Comparison of ENCODE assay signal across 8 cellular contexts in genomic region chr7:97927797-97928748, GRCh38. TPM values are rescaled to one million over a fixed set of nuclear protein-coding genes. Genes with fewer than 3 reads are reported as not detected.
A peak's percentile ranks its signal among the peaks of the same experiment; 100 is the strongest.
DNase-seq lines count a peak whose midpoint lies in the region; ATAC-seq and TF ChIP-seq lines count a peak whose summit lies in the region.
"Not testable (repeated sequence)": the region's sequence is repeated elsewhere in the genome, so short reads cannot be mapped to it uniquely, and the experiment has no call there.

No MANE protein-coding gene starts in this region.

- H3K9me2 ChIP-seq in DOHH2 (replicated peaks; ENCODE audit: control insufficient read depth, low read length), result not testable (repeated sequence)

- WGBS in testis, 2 donors, result 0 to 6% methylated on average over 17 to 42 of the region's 80 CpGs

- not testable (repeated sequence) for H3K36me3 ChIP-seq in DOHH2 (ENCODE audit: control insufficient read depth, low read length); Peyer's patch; testis (ENCODE audit: low read depth, missing control alignments)

- TF ChIP-seq CTCF in DOHH2 (IDR thresholded peaks at IDR 0.05; ENCODE audit: low read depth, low read length, poor library complexity, severe bottlenecking) (peak; percentile 65), Peyer's patch (IDR thresholded peaks at IDR 0.05) (peak; percentile 36 to 83 (median 74)), testis (IDR thresholded peaks at IDR 0.05) (peak; percentile 51 to 90 (median 78))

- TF ChIP-seq POLR2A in Peyer's patch (IDR thresholded peaks at IDR 0.05); testis (IDR thresholded peaks at IDR 0.05): not testable (repeated sequence)

- not testable (repeated sequence) for ATAC-seq in sciatic nerve

- H3K4me3 ChIP-seq in DOHH2 (ENCODE audit: low read length) (peak overlapping the region; percentile 59), Peyer's patch (peak overlapping the region; percentile 34 to 60 (median 52)), testis (peak overlapping the region; percentile 45 to 55)

- not testable (repeated sequence) for H3F3A ChIP-seq in DOHH2 (ENCODE audit: control insufficient read depth, insufficient read depth)

- H3K4me1 ChIP-seq in DOHH2 (ENCODE audit: control insufficient read depth, low read length); Peyer's patch; testis: not testable (repeated sequence)

- intact Hi-C loops in sciatic nerve (cut with DNase I); testis (cut with DNase I; ENCODE audit: low total_unique reads): not testable (repeated sequence)

- H3K27ac ChIP-seq in DOHH2 (ENCODE audit: low read depth, low read length); Peyer's patch; testis: not testable (repeated sequence)

- not testable (repeated sequence) for H3K9me3 ChIP-seq in DOHH2 (ENCODE audit: control insufficient read depth, insufficient read depth, low read length); Peyer's patch; testis

- in situ Hi-C loops in KBM-7 (cut with MboI; ENCODE audit: low pct_unique_long_range_greater_than_20kb, low sequenced_read_pairs), result not testable (repeated sequence)

- H3K27me3 ChIP-seq in DOHH2 (ENCODE audit: control insufficient read depth, low read length); Peyer's patch; testis: not testable (repeated sequence)

- not testable (repeated sequence) for H3K79me2 ChIP-seq in DOHH2 (ENCODE audit: control insufficient read depth, low read length)

- H4K20me1 ChIP-seq in DOHH2 (ENCODE audit: control insufficient read depth, insufficient read depth, low read depth, low read length), result not testable (repeated sequence)

- DNase-seq in KBM-7 (peak; percentile 49), Peyer's patch (peak; percentile 45 to 79 (median 73)), activated T-cell treated with anti-CD3 and anti-CD28 coated beads for 24 hours (ENCODE audit: low read depth) (peak; percentile 54), dermis blood vessel endothelial cell (peak; percentile 57), iris pigment epithelial cell (ENCODE audit: low read depth) (peak; percentile 5), sciatic nerve (ENCODE audit: low spot score) (peak; percentile 66), testis (peak; percentile 60)

- peak overlapping the region; percentile 66 for H3K4me2 ChIP-seq in DOHH2 (ENCODE audit: low read length)

RNA-seq across cellular contexts. Expression of gene ASNS, which starts 55.9 kb away (rescaled TPM):
- total RNA-seq in Peyer's patch (10 to 100 TPM in 2 of 4 donors, 1 to 10 TPM in 2; 3.5 to 16.5 (median 8.4) TPM), dermis blood vessel endothelial cell (3.4 and 7.7 TPM in 2 replicates), sciatic nerve (15.2 TPM), testis (10 to 100 TPM; 31.7 to 54.1 TPM)
- 73.6 TPM for polyA plus RNA-seq in testis (ENCODE audit: insufficient read depth, low read depth, low replicate concordance)

Comparison
In these comparisons a context has a peak if more than half of its experiments do, and no peak if none do; other contexts are left out.
1. DNase-seq: peak in every context shown above with its lines; median percentile 73 in Peyer's patch; 66 in sciatic nerve; 60 in testis; 57 in dermis blood vessel endothelial cell; 54 in activated T-cell treated with anti-CD3 and anti-CD28 coated beads for 24 hours; 49 in KBM-7; 5 in iris pigment epithelial cell.